15 cellular contexts compared by ENCODE assay signal in the genomic region with DNA sequence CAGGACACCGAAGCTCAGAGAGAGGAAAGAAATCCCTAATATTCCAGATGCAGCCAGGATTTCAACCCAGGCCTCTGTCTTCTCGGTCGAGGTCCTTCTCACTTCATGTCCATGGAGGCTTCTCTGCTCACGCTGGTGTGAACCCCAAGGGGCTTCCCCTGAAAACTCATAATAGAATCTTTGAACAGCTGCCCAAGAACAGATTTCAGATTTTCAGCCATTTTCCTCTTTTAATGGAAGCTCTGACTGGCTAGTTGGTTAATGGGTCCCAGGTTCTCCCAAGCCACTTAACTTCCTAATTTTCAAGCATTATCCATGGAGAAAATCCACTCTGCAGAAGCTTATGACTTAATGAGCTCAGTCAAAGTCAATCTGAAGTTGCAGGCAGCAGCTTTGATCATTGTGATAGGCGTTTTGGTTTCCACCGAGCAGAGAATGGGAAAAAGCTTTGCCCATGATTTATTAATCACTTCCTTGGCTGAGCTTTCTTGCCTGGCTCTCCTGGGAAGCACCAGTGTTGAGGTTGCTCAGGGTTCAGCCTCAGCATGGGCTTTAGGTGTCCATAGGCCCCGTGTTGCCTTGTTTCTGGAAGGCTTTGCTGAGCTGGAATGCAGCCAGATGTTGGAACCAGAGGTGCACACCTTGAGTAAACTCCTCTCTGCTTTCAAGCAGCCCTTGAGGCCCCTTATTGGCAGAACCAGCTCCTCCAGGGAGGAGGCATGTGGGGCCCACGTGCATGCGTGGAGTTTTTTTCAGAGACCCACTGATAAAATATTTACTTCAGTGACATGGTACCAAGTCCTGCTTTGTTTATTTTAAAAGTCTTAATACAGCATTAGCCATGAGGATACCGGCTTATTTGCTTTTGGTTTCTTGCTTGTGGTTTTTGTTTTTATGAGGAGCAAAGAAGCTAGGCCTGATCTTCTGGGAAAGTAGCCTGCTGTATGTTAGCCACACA.
A peak's percentile ranks its signal among the peaks of the same experiment; 100 is the strongest.
DNase-seq lines count a peak whose midpoint lies in the region; TF ChIP-seq lines count a peak whose summit lies in the region.
"Had no signal": no experiment of that assay in that cellular context is flagged by ENCODE, and none has a peak within 500 bp of the region (broad histone marks: within the 10 kb centered on the region; RNA-seq: fewer than 3 reads in every experiment).

No MANE protein-coding gene starts in this region.

- H3K27ac Mint-ChIP-seq in nephron progenitor cell = peak overlapping the region; percentile 60
- H3K27ac Mint-ChIP-seq: effector memory CD8-positive, alpha-beta T cell; stimulated activated memory B cell treated with anti-CD40 and anti-IgM and Interleukin-4, amounts not matched to agents 10 μg/mL and 1 μg/mL and 100 μg/mL, for 72 hours had no signal

- peaks cover 74% of the 10 kb centered on the region for H3K36me3 Mint-ChIP-seq in nephron progenitor cell (ENCODE audit: low read depth)
- H3K36me3 Mint-ChIP-seq: stimulated activated memory B cell treated with anti-CD40 and anti-IgM and Interleukin-4, amounts not matched to agents 10 μg/mL and 1 μg/mL and 100 μg/mL, for 72 hours had no signal

- no peak overlapping the region for H3K4me3 Mint-ChIP-seq in nephron progenitor cell
- H3K4me3 Mint-ChIP-seq: effector memory CD8-positive, alpha-beta T cell; stimulated activated memory B cell treated with anti-CD40 and anti-IgM and Interleukin-4, amounts not matched to agents 10 μg/mL and 1 μg/mL and 100 μg/mL, for 72 hours had no signal

- H3K36me3 ChIP-seq in GM06990 (ENCODE audit: control insufficient read depth, insufficient read depth, low read length) = no peaks in the 10 kb centered on the region

- DNase-seq in GM06990 (ENCODE audit: extremely low read depth, insufficient read length) (peak; percentile 41), brain pericyte (ENCODE audit: low read depth, low spot score) (peak; percentile 43), nephron progenitor cell (no peak), COR-L47 (lab: John Stamatoyannopoulos, UW) (no peak), iPS-NIHi7 (ENCODE audit: extremely low spot score) (no peak), KG1 (lab: John Stamatoyannopoulos, UW) (no peak), SHP77 treated with DMSO at 0.1 percent for 48 hours (lab: John Stamatoyannopoulos, UW) (no peak)
- DNase-seq: activated gamma-delta T cell; effector memory CD8-positive, alpha-beta T cell; foreskin melanocyte; NCI-H1105; SJCRH30; stimulated activated CD4-positive, alpha-beta T cell treated with anti-CD3 and anti-CD28 coated beads, Interleukin-4, amount 100 ng/mL, for 4 hours had no signal

- peaks cover 40% of the 10 kb centered on the region for H3K9me3 Mint-ChIP-seq in nephron progenitor cell
- H3K9me3 Mint-ChIP-seq: effector memory CD8-positive, alpha-beta T cell had no signal

- no peak overlapping the region for H3K4me3 ChIP-seq in GM06990 (replicated peaks; ENCODE audit: low read depth, low read length)
- H3K4me3 ChIP-seq: SJCRH30 had no signal

- no peaks in the 10 kb centered on the region for H3K27me3 Mint-ChIP-seq in nephron progenitor cell (ENCODE audit: low read depth, poor library complexity)
- H3K27me3 Mint-ChIP-seq: stimulated activated memory B cell treated with anti-CD40 and anti-IgM and Interleukin-4, amounts not matched to agents 10 μg/mL and 1 μg/mL and 100 μg/mL, for 72 hours had no signal

- H3K4me1 Mint-ChIP-seq in nephron progenitor cell = peaks cover 54% of the 10 kb centered on the region
- H3K4me1 Mint-ChIP-seq: stimulated activated memory B cell treated with anti-CD40 and anti-IgM and Interleukin-4, amounts not matched to agents 10 μg/mL and 1 μg/mL and 100 μg/mL, for 72 hours had no signal

- TF ChIP-seq RAD21 in Ishikawa (IDR thresholded peaks at IDR 0.05; ENCODE audit: low read depth) = no peak

- H3K27me3 ChIP-seq in GM06990 (replicated peaks; ENCODE audit: control insufficient read depth, insufficient read depth, low read length) = no peaks in the 10 kb centered on the region; the same call in 1 of the 2 replicates
- H3K27me3 ChIP-seq: SJCRH30 had no signal

- TF ChIP-seq CTCF in GM06990 (IDR thresholded peaks at IDR 0.05; ENCODE audit: insufficient read depth, low read length, poor library complexity, severe bottlenecking) = no peak
- no peak for TF ChIP-seq CTCF in nephron progenitor cell (IDR thresholded peaks at IDR 0.05)

- no peak for TF ChIP-seq EP300 in Ishikawa (IDR thresholded peaks at IDR 0.05; ENCODE audit: borderline replicate concordance)

TF ChIP-seq in Ishikawa, 13 proteins besides CTCF, POLR2A, EP300 and RAD21:
- TF ChIP-seq TCF12 (IDR thresholded peaks at IDR 0.05; ENCODE audit: low read depth) (no peak), NFIC (IDR thresholded peaks at IDR 0.05) (0 out of 2 replicates have a peak, but pooled peaks have one; percentile 16)
- TF ChIP-seq, protein P1, sequence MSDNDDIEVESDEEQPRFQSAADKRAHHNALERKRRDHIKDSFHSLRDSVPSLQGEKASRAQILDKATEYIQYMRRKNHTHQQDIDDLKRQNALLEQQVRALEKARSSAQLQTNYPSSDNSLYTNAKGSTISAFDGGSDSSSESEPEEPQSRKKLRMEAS (IDR thresholded peaks at IDR 0.05) = no peak

Comparison
In these comparisons a context has a peak if more than half of its experiments do, and no peak if none do; other contexts are left out.
1. DNase-seq: peak in GM06990 (single experiment) and brain pericyte (single experiment); none in nephron progenitor cell (single experiment), COR-L47 (single experiment), iPS-NIHi7 (single experiment), KG1 (single experiment) and SHP77 treated with DMSO at 0.1 percent for 48 hours (single experiment).